ENCODE assay signal across 8 cellular contexts in the genomic region with DNA sequence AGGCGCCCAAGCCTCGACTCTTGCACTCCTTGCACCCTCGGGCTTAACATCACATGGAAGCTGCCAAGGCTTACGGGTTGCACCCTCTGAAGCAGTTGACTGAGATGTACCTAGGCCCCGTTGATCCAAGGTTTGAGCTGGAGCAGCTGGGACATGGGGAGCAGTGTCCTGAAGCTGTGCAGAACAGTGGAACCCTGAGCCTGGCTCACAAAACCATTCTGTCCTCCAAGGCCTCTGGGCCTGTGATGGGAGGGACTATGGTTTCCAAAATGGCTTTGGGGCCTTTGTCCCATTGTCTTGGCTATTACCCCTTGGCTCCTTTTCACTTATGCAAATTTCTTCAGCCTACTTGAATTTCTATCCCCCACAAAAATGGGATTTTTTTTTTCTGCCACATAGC.
"Had no signal": no experiment of that assay in that cellular context is flagged by ENCODE, and none has a peak within 500 bp of the region (broad histone marks: within the 10 kb centered on the region; RNA-seq: fewer than 3 reads in every experiment).

No MANE protein-coding gene starts in this region.

- H3K4me3 ChIP-seq: GM12878 had no signal

- FAIRE-seq: G401.6, GM12878, GM12891, GM12892, GM18507, GM19239 had no signal

- DNase-seq: GDM1, GF-D8 had no signal

- ATAC-seq: GM12878 had no signal
